ENCODE assay signal across 8 cellular contexts in the genomic region with DNA sequence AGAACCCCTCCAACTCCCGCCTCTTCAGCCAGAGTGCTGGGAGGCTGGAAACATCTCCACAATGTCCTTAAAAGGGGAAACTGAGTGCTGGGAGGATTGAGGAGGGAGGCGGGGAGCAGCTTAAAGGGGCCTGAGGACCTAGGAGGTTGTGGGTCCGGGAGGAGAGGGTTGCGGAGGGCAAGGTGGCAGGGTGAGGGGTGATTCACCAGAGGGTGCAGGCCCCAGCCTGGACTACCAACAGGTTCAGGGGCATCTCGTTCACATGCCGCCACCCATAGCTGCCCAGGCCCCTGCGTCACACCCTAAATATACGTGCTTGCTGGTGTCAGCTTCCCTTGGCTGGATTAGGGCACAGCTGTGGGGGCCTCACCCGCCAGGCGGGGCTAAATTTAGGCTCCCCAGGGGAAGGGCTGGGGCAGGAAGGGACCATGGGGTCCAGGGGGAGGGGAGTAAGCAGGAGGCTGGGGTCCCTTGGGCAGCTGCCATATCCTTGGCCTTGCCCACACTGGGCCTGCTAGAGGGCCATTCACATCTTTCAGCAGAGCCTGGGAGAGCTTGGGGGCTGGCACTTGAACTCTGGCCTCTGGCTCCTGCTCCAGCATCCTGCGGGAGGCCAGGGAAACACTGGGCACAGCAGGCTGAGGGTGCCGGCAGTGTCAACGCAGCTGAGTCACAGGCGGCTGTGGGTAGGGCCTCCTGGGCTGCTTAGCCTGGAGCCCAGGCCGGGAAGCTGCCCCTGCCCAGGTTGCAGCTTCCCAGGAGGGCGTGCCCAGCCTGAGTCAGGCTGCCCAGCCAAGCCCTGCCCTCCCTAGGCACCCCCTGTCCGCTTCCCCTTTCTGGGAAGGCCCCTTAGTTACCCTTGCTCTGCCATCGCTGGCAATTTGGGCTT. TPM values are rescaled to one million over a fixed set of nuclear protein-coding genes. Genes with fewer than 3 reads are reported as not detected.
DNase-seq lines count a peak whose midpoint lies in the region; ATAC-seq and TF ChIP-seq lines count a peak whose summit lies in the region.

No MANE protein-coding gene starts in this region.

- H3K36me3 Mint-ChIP-seq in brain = peaks cover 15% of the 10 kb centered on the region
- H3K36me3 Mint-ChIP-seq in endothelial cell (ENCODE audit: low read depth, unreplicated experiment) = no peaks in the 10 kb centered on the region

- peak overlapping the region; percentile 81 for H3K4me3 ChIP-seq in OCI-LY3 (ENCODE audit: low read length)
- H3K4me3 ChIP-seq in stomach smooth muscle (ENCODE audit: low read length in 2 of 2) = peak overlapping the region; percentile 86 to 90

- H3K79me2 ChIP-seq in OCI-LY3 (ENCODE audit: low read length) = peaks cover 24% of the 10 kb centered on the region

- H3K9ac ChIP-seq in OCI-LY3 (ENCODE audit: low read length) = peak overlapping the region; percentile 87
- H3K9ac ChIP-seq in stomach smooth muscle (ENCODE audit: low read length in 2 of 2) = peak overlapping the region; percentile 95 to 97

- H3K9me3 Mint-ChIP-seq in brain (peaks cover 0 to 2% (median 0%) of the 10 kb centered on the region in 5 experiments), endothelial cell (ENCODE audit: unreplicated experiment) (no peaks in the 10 kb centered on the region)

- no peak overlapping the region for H2AFZ ChIP-seq in OCI-LY3 (ENCODE audit: low read depth, low read length)

- H3K4me2 ChIP-seq in OCI-LY3 (ENCODE audit: low read length) = peak overlapping the region; percentile 98

- no peaks in the 10 kb centered on the region for H3K9me3 ChIP-seq in OCI-LY3 (ENCODE audit: insufficient read depth, low read length)
- no peaks in the 10 kb centered on the region for H3K9me3 ChIP-seq in stomach smooth muscle (ENCODE audit: control insufficient read depth in 2 of 2, low read length in 2 of 2)

- intact Hi-C loops in left colon (cut with DNase I, micrococcal nuclease) = no loop called here

- H3K36me3 ChIP-seq in OCI-LY3 (replicated peaks; ENCODE audit: low read depth, low read length) (peaks cover 13% of the 10 kb centered on the region), stomach smooth muscle (ENCODE audit: control insufficient read depth in 2 of 2, insufficient read depth in 2 of 2, low read length in 2 of 2) (peaks cover 34 to 37% of the 10 kb centered on the region in 2 donors)

- TF ChIP-seq CTCF in OCI-LY3 (IDR thresholded peaks at IDR 0.05; ENCODE audit: low read depth, low read length) = no peak
- no peak for TF ChIP-seq CTCF in brain (conservative IDR thresholded peaks at IDR 0.05)
- no peak for TF ChIP-seq CTCF in endothelial cell (IDR thresholded peaks at IDR 0.05; ENCODE audit: unreplicated experiment)

- ATAC-seq in left colon (peak; percentile 51), HG03095 (IDR thresholded peaks at IDR 0.05; ENCODE audit: unreplicated experiment) (no peak)

- H3K4me1 Mint-ChIP-seq in brain (peaks cover 46% of the 10 kb centered on the region), endothelial cell (ENCODE audit: unreplicated experiment) (peaks cover 18% of the 10 kb centered on the region)

- H3K27me3 ChIP-seq in OCI-LY3 (ENCODE audit: low read depth, low read length) = no peaks in the 10 kb centered on the region
- H3K27me3 ChIP-seq in stomach smooth muscle (ENCODE audit: control insufficient read depth in 1 of 2, insufficient read depth in 2 of 2, low read length in 2 of 2) = no peaks in the 10 kb centered on the region

- peak overlapping the region in 2 of 5 experiments; percentile 85 to 89 for H3K27ac Mint-ChIP-seq in brain
- H3K27ac Mint-ChIP-seq in endothelial cell (ENCODE audit: unreplicated experiment) = no peak overlapping the region

- H3K27ac ChIP-seq in OCI-LY3 (ENCODE audit: low read length) = peak overlapping the region; percentile 8
- peak overlapping the region; percentile 97 for H3K27ac ChIP-seq in stomach smooth muscle (ENCODE audit: low read length)

- H4K20me1 ChIP-seq in OCI-LY3 (ENCODE audit: insufficient read depth, low read length) = peaks cover 5% of the 10 kb centered on the region; the same call in 1 of the 2 replicates

- H3K27me3 Mint-ChIP-seq in brain = peaks cover 14% of the 10 kb centered on the region
- H3K27me3 Mint-ChIP-seq in endothelial cell (ENCODE audit: unreplicated experiment) = peaks cover 29% of the 10 kb centered on the region

- peak; percentile 30 for DNase-seq in NK-92 treated with Interleukin-12 subunit alpha and Interleukin-12 subunit beta, amount 100 ng/mL, for 24 hours (lab: John Stamatoyannopoulos, UW)
- DNase-seq in NK-92 (lab: John Stamatoyannopoulos, UW; ENCODE audit: unreplicated experiment) (no peak), left colon (peak; percentile 74 to 85), endothelial cell (ENCODE audit: low spot score) (no peak)

- H3K4me3 Mint-ChIP-seq in brain = peak overlapping the region; percentile 12 to 81 (median 37)
- no peak overlapping the region for H3K4me3 Mint-ChIP-seq in endothelial cell (ENCODE audit: unreplicated experiment)

- H3K4me1 ChIP-seq in OCI-LY3 (ENCODE audit: low read length) = peaks cover 38% of the 10 kb centered on the region
- peaks cover 64% of the 10 kb centered on the region for H3K4me1 ChIP-seq in stomach smooth muscle (ENCODE audit: control insufficient read depth, insufficient read depth, low read length)

RNA-seq across cellular contexts. Expression of gene EHBP1L1, which starts 1.3 kb away (rescaled TPM):
- 8.2 TPM for polyA plus RNA-seq in brain (ENCODE audit: insufficient read depth, low read depth, low replicate concordance)
- total RNA-seq in left colon (10 to 100 TPM; 78.7 to 89.7 TPM), endothelial cell (ENCODE audit: unreplicated experiment) (4.7 TPM)

RNA-seq across cellular contexts. Expression of gene FAM89B, which starts 4.8 kb away (rescaled TPM):
- 116 TPM for polyA plus RNA-seq in brain (ENCODE audit: insufficient read depth, low read depth, low replicate concordance)
- 10 to 100 TPM; 24.4 to 33.8 TPM for total RNA-seq in left colon
- total RNA-seq in endothelial cell (ENCODE audit: unreplicated experiment) = 44.7 TPM

RNA-seq across cellular contexts. Expression of gene ZNRD2, which starts 6.8 kb away (rescaled TPM):
- 108 TPM for polyA plus RNA-seq in brain (ENCODE audit: insufficient read depth, low read depth, low replicate concordance)
- 10 to 100 TPM; 15.4 to 18.5 TPM for total RNA-seq in left colon
- total RNA-seq in endothelial cell (ENCODE audit: unreplicated experiment) = 37.4 TPM

RNA-seq across cellular contexts. Expression of gene KCNK7, which starts 18.5 kb away (rescaled TPM):
- polyA plus RNA-seq in brain (ENCODE audit: insufficient read depth, low read depth, low replicate concordance) = 0.68 TPM
- 1 to 10 TPM in 1 of 2 donors, under 1 TPM in 1; 0.40 to 1.3 TPM for total RNA-seq in left colon
- 2.0 TPM for total RNA-seq in endothelial cell (ENCODE audit: unreplicated experiment)

RNA-seq across cellular contexts. Expression of gene LTBP3, which starts 19.0 kb away (rescaled TPM):
- 48.9 TPM for polyA plus RNA-seq in brain (ENCODE audit: insufficient read depth, low read depth, low replicate concordance)
- total RNA-seq in left colon (10 to 100 TPM; 24.9 to 42.9 TPM), endothelial cell (ENCODE audit: unreplicated experiment) (1.7 TPM)

Comparison
In these comparisons a context has a peak if more than half of its experiments do, and no peak if none do; other contexts are left out.
1. DNase-seq: peak in NK-92 treated with Interleukin-12 subunit alpha and Interleukin-12 subunit beta, amount 100 ng/mL, for 24 hours (single experiment) and left colon (2 of 2); none in NK-92 (single experiment) and endothelial cell (single experiment).
2. RNA of gene EHBP1L1, which starts 1.3 kb away (total RNA-seq): 78.7 to 89.7 TPM in left colon; 4.7 TPM in endothelial cell (single experiment); every median in the first group is over 10 times any median in the second.